8 cellular contexts compared by ENCODE assay signal in the genomic region with DNA sequence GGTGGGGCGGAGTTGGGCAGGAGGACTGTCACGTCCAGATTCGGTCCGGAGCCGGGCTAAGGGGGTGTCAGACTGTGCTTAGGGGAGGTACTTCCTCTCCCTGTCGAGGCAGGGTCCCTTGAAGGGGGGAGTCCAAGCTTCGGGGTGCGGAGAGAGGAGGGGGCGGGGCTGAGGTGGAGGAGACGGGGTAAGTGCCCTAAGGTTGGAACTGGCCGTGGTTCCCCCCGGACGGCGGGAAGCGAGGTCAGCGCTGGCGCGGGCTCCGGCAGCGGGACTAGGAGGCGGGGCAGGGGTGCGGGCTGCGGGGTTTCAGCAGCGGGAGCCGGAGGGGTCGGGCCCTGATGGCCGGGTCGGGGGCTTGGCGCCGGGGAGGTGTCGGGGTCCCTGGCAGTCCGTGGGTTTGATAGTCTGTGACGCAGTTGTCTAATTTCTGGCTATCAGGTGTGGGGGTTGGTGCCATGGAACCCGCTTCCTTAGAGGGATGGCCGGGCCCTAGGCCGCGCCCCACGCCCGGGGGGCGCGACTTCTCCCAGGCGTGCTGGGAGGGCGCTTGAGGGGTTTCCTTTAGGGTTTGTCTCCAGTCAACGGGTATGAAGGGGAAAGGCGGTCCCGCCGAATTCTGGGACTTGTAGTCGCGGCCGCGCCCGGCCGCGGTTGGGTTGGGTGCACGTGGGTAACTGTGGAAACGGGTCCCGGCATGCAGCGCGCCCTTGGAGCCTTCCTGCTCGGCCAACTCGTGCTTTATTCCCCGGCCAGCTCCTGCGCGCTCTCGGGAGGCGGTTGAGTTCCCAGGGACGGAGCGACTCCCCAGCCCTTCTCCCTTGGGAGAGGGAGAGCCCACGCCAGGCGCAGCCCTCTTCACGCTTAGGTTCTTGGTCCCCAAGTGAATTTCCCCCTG. TPM values are rescaled to one million over a fixed set of nuclear protein-coding genes. Genes with fewer than 3 reads are reported as not detected.
DNase-seq lines count a peak whose midpoint lies in the region; ATAC-seq and TF ChIP-seq lines count a peak whose summit lies in the region.

No MANE protein-coding gene starts in this region.

- H3K27ac ChIP-seq in adrenal gland (peak overlapping the region; percentile 81 to 96 (median 94)), heart right ventricle (peak overlapping the region; percentile 68 to 99 (median 90)), upper lobe of right lung (peak overlapping the region; percentile 85)

- H3K4me1 ChIP-seq in adrenal gland (replicated peaks in 1 of 2), result peaks cover 5 to 15% of the 10 kb centered on the region in 2 donors
- H3K4me1 ChIP-seq in heart right ventricle, result peaks cover 0 to 31% (median 16%) of the 10 kb centered on the region in 9 donors
- H3K4me1 ChIP-seq in upper lobe of right lung, result peaks cover 12% of the 10 kb centered on the region

- TF ChIP-seq CTCF in GM12865 (IDR thresholded peaks at IDR 0.05; ENCODE audit: insufficient read depth, low read depth, low read length, missing control alignments) (no peak), adrenal gland (IDR thresholded peaks at IDR 0.05) (no peak), heart right ventricle (IDR thresholded peaks at IDR 0.05) (no peak), upper lobe of right lung (IDR thresholded peaks at IDR 0.05) (no peak)

- H3K4me3 ChIP-seq in GM12865 (ENCODE audit: low read depth, low read length) (peak overlapping the region; percentile 89), adrenal gland (peak overlapping the region; percentile 74 to 88 (median 80)), heart right ventricle (peak overlapping the region; percentile 64 to 97 (median 80)), upper lobe of right lung (peak overlapping the region; percentile 79)

- intact Hi-C loops in adrenal gland (cut with DNase I), result no loop called here
- intact Hi-C loops in heart right ventricle (cut with DNase I), result loop anchor here in 7 of 10 donors (5.0 to 10.0 kb wide), 6 partner anchors 48 to 193 kb away; a partner anchor contains a TSS
- intact Hi-C loops in posterior cingulate gyrus (cut with DNase I), result loop anchor here (5.0 kb wide), 1 partner anchor 193 kb away; a partner anchor contains a TSS
- intact Hi-C loops in upper lobe of right lung (cut with DNase I), result no loop called here

- H3K9me3 ChIP-seq in adrenal gland (replicated peaks in 1 of 3) (no peaks in the 10 kb centered on the region), heart right ventricle (no peaks in the 10 kb centered on the region), upper lobe of right lung (no peaks in the 10 kb centered on the region)

- WGBS in adrenal gland, 4 donors, result 0 to 1% (median 1%) methylated on average over 32 to 71 of the region's 71 CpGs
- 1% methylated on average over 71 of the region's 71 CpGs for WGBS in heart right ventricle, 2 donors

- H3K27me3 ChIP-seq in adrenal gland, result no peaks in the 10 kb centered on the region
- H3K27me3 ChIP-seq in heart right ventricle, result no peaks in the 10 kb centered on the region
- H3K27me3 ChIP-seq in upper lobe of right lung, result no peaks in the 10 kb centered on the region

- ATAC-seq in HG02759 (IDR thresholded peaks at IDR 0.05; ENCODE audit: unreplicated experiment), result peak; percentile 49
- peak; percentile 64 to 79 (median 78) for ATAC-seq in heart right ventricle
- peak; percentile 77 for ATAC-seq in upper lobe of right lung

- peak; percentile 93 for DNase-seq in GM12865 (ENCODE audit: low read depth)
- peak; percentile 67 for DNase-seq in NCI-H128 (lab: John Stamatoyannopoulos, UW; ENCODE audit: unreplicated experiment)
- DNase-seq in SW480 (ENCODE audit: low spot score), result peak; percentile 88
- peak; percentile 94 to 98 (median 96) for DNase-seq in adrenal gland
- peak; percentile 91 to 94 for DNase-seq in heart right ventricle
- DNase-seq in posterior cingulate gyrus, result peak; percentile 93 to 99 (median 96)
- peak; percentile 96 for DNase-seq in upper lobe of right lung

- TF ChIP-seq POLR2A in adrenal gland (IDR thresholded peaks at IDR 0.05), result peak; percentile 8 to 76

- H3K36me3 ChIP-seq in adrenal gland (replicated peaks in 1 of 2), result no peaks in the 10 kb centered on the region
- H3K36me3 ChIP-seq in heart right ventricle, result peaks cover 0 to 14% (median 0%) of the 10 kb centered on the region in 9 donors
- H3K36me3 ChIP-seq in upper lobe of right lung, result no peaks in the 10 kb centered on the region

RNA-seq across cellular contexts. Expression of a gene that starts 1.5 kb away (rescaled TPM):
- total RNA-seq in adrenal gland (10 to 100 TPM; 25.0 to 86.2 (median 54.0) TPM), heart right ventricle (10 to 100 TPM; 30.6 to 48.7 (median 37.6) TPM), upper lobe of right lung (42.7 TPM)
- polyA plus RNA-seq in adrenal gland (10 to 100 TPM; 33.8 to 55.6 (median 43.5) TPM), heart right ventricle (10 to 100 TPM; 11.0 to 21.1 TPM)

Comparison
In these comparisons a context has a peak if more than half of its experiments do, and no peak if none do; other contexts are left out.
1. Peak in every context shown above with its lines: DNase-seq, ATAC-seq, H3K4me3 ChIP-seq and H3K27ac ChIP-seq.
2. intact Hi-C loops: an anchor here in heart right ventricle (5.0 to 10.0 kb wide) and posterior cingulate gyrus (5.0 kb wide); none called in adrenal gland and upper lobe of right lung.